Comparison of ENCODE assay signal across 19 cellular contexts in the genomic region with DNA sequence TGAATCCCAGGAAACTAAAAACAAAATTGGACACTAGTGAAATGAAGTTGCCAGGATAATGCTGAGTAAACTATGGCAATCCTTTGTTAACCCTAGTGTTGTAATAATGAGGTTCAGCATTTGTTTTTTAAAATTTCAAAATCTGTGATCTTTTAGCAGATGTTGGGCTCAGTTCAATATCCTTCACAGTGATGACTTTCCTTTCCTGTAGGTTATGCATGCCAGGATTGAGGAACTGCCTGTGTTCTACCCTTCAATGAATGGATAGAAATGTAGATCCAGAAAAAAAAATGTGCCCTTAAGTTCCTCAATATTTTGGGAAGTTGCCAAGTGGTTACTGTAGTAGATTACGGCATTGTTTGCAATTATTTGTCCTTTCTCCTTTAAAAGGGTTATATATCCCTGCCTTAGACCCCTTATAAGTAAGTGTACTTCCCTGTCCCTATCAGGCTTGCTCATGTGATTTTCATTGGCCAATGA. TPM values are rescaled to one million over a fixed set of nuclear protein-coding genes. Genes with fewer than 3 reads are reported as not detected.
DNase-seq lines count a peak whose midpoint lies in the region; ATAC-seq, FAIRE-seq and TF ChIP-seq lines count a peak whose summit lies in the region.
"Had no signal": no experiment of that assay in that cellular context is flagged by ENCODE, and none has a peak within 500 bp of the region (broad histone marks: within the 10 kb centered on the region; RNA-seq: fewer than 3 reads in every experiment).

No MANE protein-coding gene starts in this region.

- H3K27ac ChIP-seq in K562 (ENCODE audit: extremely low read depth, low read depth, low read length) = no peak overlapping the region

- CTCF ChIA-PET in K562 (lab: Yijun Ruan, JAX; ENCODE audit: low intra/inter-chr PET ratio) = no interaction called here

- intact Hi-C loops in Right ventricle myocardium inferior (cut with DNase I) = no loop called here
- intact Hi-C loops in cardiac septum (cut with DNase I) = no loop called here
- intact Hi-C loops in K562 (cut with micrococcal nuclease) = no loop called here

- H3K27me3 ChIP-seq in K562 (ENCODE audit: control insufficient read depth in 2 of 2, insufficient read depth in 2 of 2, low read length in 2 of 2) = no peaks in the 10 kb centered on the region

- H2AFZ ChIP-seq in K562 (ENCODE audit: low read depth, low read length) = no peak overlapping the region
- H2AFZ ChIP-seq: GM23338 had no signal

- 17% methylated on average over 1 of the region's 1 CpG for WGBS in K562 (ENCODE audit: insufficient coverage, low coverage, missing lambda C conversion rate)

- no peak overlapping the region for H3K4me2 ChIP-seq in K562 (ENCODE audit: insufficient read depth, low read length)
- H3K4me2 ChIP-seq: GM23338 had no signal

- H3K79me2 ChIP-seq in K562 (ENCODE audit: control insufficient read depth, insufficient read depth, low read length) = no peaks in the 10 kb centered on the region

- no peaks in the 10 kb centered on the region; a peak in 2 of 5 replicates for H3K4me1 ChIP-seq in K562 (replicated peaks in 1 of 2; ENCODE audit: control insufficient read depth in 2 of 2, insufficient read depth in 2 of 2, low read length in 2 of 2)

- no peaks in the 10 kb centered on the region for H3K36me3 Mint-ChIP-seq in activated naive CD8-positive, alpha-beta T cell treated with anti-CD3 and anti-CD28 coated beads, Interleukin-2, amount 50 U/mL, for 24 hours (ENCODE audit: low read depth)
- H3K36me3 Mint-ChIP-seq: stimulated activated effector memory CD8-positive, alpha-beta T cell treated with anti-CD3 and anti-CD28 coated beads, Interleukin-12 subunit alpha, Interleukin-12 subunit beta, amount 100 ng/mL, for 72 hours had no signal

- FAIRE-seq in K562 (lab: Jason Lieb, UNC) = no peak
- FAIRE-seq: urothelium cell line had no signal

- TF ChIP-seq EP300 in K562 (IDR thresholded peaks at IDR 0.05; ENCODE audit: low read length) = no peak

- in situ Hi-C loops in K562 (cut with MboI) = no loop called here

- no peak for TF ChIP-seq POLR2A in K562 (conservative IDR thresholded peaks at IDR 0.05)

- POLR2A ChIA-PET in K562 (lab: Yijun Ruan, JAX) = interaction anchor here (1.1 kb wide), 1 partner anchor 12 kb away, joined by 6 read pairs; no protein-coding TSS in a partner anchor

- no peaks in the 10 kb centered on the region for H3K27me3 Mint-ChIP-seq in activated naive CD8-positive, alpha-beta T cell treated with anti-CD3 and anti-CD28 coated beads, Interleukin-2, amount 50 U/mL, for 24 hours

- H3K9me3 Mint-ChIP-seq in activated naive CD8-positive, alpha-beta T cell treated with anti-CD3 and anti-CD28 coated beads, Interleukin-2, amount 50 U/mL, for 24 hours = peaks cover 8% of the 10 kb centered on the region

- BruUV-seq in K562 (replicated peaks; lab: Mats Ljungman, UMichigan) = no TSS peak

- H3K9me3 ChIP-seq in K562 (replicated peaks; ENCODE audit: control insufficient read depth, insufficient read depth, low read depth, low read length) = peaks cover 5% of the 10 kb centered on the region

- no peak for TF ChIP-seq RAD21 in K562 (CRISPR knock-in tag; conservative IDR thresholded peaks at IDR 0.05 in 1 of 2, IDR thresholded peaks at IDR 0.05 in 1 of 2)

- no peak overlapping the region for H3K9ac ChIP-seq in K562 (ENCODE audit: insufficient read depth in 1 of 2, low read depth in 2 of 2, low read length in 2 of 2)

- TF ChIP-seq CTCF in K562 (IDR thresholded peaks at IDR 0.05 in 2 of 3, conservative IDR thresholded peaks at IDR 0.05 in 1 of 3; ENCODE audit: insufficient read depth in 2 of 3, low read depth in 1 of 3, low read length in 3 of 3) = no peak

- no peak overlapping the region for H3K27ac Mint-ChIP-seq in activated naive CD8-positive, alpha-beta T cell treated with anti-CD3 and anti-CD28 coated beads, Interleukin-2, amount 50 U/mL, for 24 hours
- H3K27ac Mint-ChIP-seq: activated CD4-positive, alpha-beta T cell treated with anti-CD3 and anti-CD28 coated beads, Interleukin-2, amount 10 ng/mL, durations not matched to agents 7 days and 5 days; GM23338; stimulated activated effector memory CD8-positive, alpha-beta T cell treated with anti-CD3 and anti-CD28 coated beads, Interleukin-12 subunit alpha, Interleukin-12 subunit beta, amount 100 ng/mL, for 72 hours; T-helper 2 cell treated with Interferon-gamma antibody and Interleukin-4, amounts not matched to agents 5 μg/mL and 100 μg/mL, for 36 hours had no signal

- ATAC-seq in Right ventricle myocardium inferior (peak; percentile 62), K562 (no peak), left lobe of liver (peak; percentile 14)
- no peak for ATAC-seq in activated naive CD8-positive, alpha-beta T cell treated with anti-CD3 and anti-CD28 coated beads, Interleukin-2, amount 50 U/mL, for 24 hours
- ATAC-seq: activated T-cell treated with anti-CD3 and anti-CD28 coated beads, Interleukin-2, amount 50 U/mL, for 4 hours; GM23338; stimulated activated effector memory CD8-positive, alpha-beta T cell treated with anti-CD3 and anti-CD28 coated beads, Interleukin-12 subunit alpha, Interleukin-12 subunit beta, amount 100 ng/mL, for 72 hours had no signal

- H3K9me1 ChIP-seq in K562 (ENCODE audit: control insufficient read depth, insufficient read depth, low read length) = no peaks in the 10 kb centered on the region

- no peak overlapping the region for H3K4me3 Mint-ChIP-seq in activated naive CD8-positive, alpha-beta T cell treated with anti-CD3 and anti-CD28 coated beads, Interleukin-2, amount 50 U/mL, for 24 hours
- H3K4me3 Mint-ChIP-seq: activated CD4-positive, alpha-beta T cell treated with anti-CD3 and anti-CD28 coated beads, Interleukin-2, amount 10 ng/mL, durations not matched to agents 7 days and 5 days; activated T-cell treated with anti-CD3 and anti-CD28 coated beads, Interleukin-2, amount 50 U/mL, for 4 hours; GM23338; nephron; stimulated activated effector memory CD8-positive, alpha-beta T cell treated with anti-CD3 and anti-CD28 coated beads, Interleukin-12 subunit alpha, Interleukin-12 subunit beta, amount 100 ng/mL, for 72 hours; T-helper 2 cell treated with Interferon-gamma antibody and Interleukin-4, amounts not matched to agents 5 μg/mL and 100 μg/mL, for 36 hours had no signal

- H3K36me3 ChIP-seq in K562 (ENCODE audit: control insufficient read depth, insufficient read depth, low read length) = no peaks in the 10 kb centered on the region

- H3K4me1 Mint-ChIP-seq in activated naive CD8-positive, alpha-beta T cell treated with anti-CD3 and anti-CD28 coated beads, Interleukin-2, amount 50 U/mL, for 24 hours = no peaks in the 10 kb centered on the region
- H3K4me1 Mint-ChIP-seq: activated CD4-positive, alpha-beta T cell treated with anti-CD3 and anti-CD28 coated beads, Interleukin-2, amount 10 ng/mL, durations not matched to agents 7 days and 5 days; stimulated activated effector memory CD8-positive, alpha-beta T cell treated with anti-CD3 and anti-CD28 coated beads, Interleukin-12 subunit alpha, Interleukin-12 subunit beta, amount 100 ng/mL, for 72 hours had no signal

- DNase-seq in Right ventricle myocardium inferior (ENCODE audit: missing footprints) (no peak), cardiac septum (ENCODE audit: low spot score) (no peak), K562 (ENCODE audit: extremely low read depth in 1 of 4, low spot score in 3 of 4) (peak in 1 of 4 experiments; percentile 35), left lobe of liver (ENCODE audit: low spot score) (no peak), SHP77 (lab: John Stamatoyannopoulos, UW) (no peak), NCI-H524 treated with DMSO at 0.1 percent for 48 hours (lab: John Stamatoyannopoulos, UW) (no peak)
- DNase-seq in stimulated activated CD4-positive, alpha-beta T cell treated with anti-CD3 and anti-CD28 coated beads, Interleukin-4, amount 100 ng/mL, for 4 hours = no peak
- no peak for DNase-seq in activated naive CD8-positive, alpha-beta T cell treated with anti-CD3 and anti-CD28 coated beads, Interleukin-2, amount 50 U/mL, for 24 hours
- DNase-seq: ACHN; activated CD4-positive, alpha-beta T cell treated with anti-CD3 and anti-CD28 coated beads, Interleukin-2, amount 10 ng/mL, durations not matched to agents 7 days and 5 days; activated T-cell treated with anti-CD3 and anti-CD28 coated beads, Interleukin-2, amount 50 U/mL, for 4 hours; amniotic stem cell; Calu3; NCI-H1417 treated with DMSO at 0.1 percent for 48 hours had no signal

- no peak overlapping the region for H3K4me3 ChIP-seq in K562
- H3K4me3 ChIP-seq: GM23338 had no signal

- no peaks in the 10 kb centered on the region for H4K20me1 ChIP-seq in K562 (replicated peaks; ENCODE audit: control insufficient read depth, insufficient read depth, low read length)

TF ChIP-seq in K562, 482 proteins besides CTCF, POLR2A, EP300 and RAD21 (continues in another document):
- TF ChIP-seq ZNF217 (CRISPR knock-in tag; IDR thresholded peaks at IDR 0.05) = no peak
- TF ChIP-seq, protein P1, sequence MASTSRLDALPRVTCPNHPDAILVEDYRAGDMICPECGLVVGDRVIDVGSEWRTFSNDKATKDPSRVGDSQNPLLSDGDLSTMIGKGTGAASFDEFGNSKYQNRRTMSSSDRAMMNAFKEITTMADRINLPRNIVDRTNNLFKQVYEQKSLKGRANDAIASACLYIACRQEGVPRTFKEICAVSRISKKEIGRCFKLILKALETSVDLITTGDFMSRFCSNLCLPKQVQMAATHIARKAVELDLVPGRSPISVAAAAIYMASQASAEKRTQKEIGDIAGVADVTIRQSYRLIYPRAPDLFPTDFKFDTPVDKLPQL (IDR thresholded peaks at IDR 0.05; ENCODE audit: extremely low read depth, insufficient read length) = no peak

RNA-seq across cellular contexts. Expression of a gene that starts 35.5 kb away (rescaled TPM):
- 116 TPM for total RNA-seq in Right ventricle myocardium inferior
- 65.6 TPM for total RNA-seq in cardiac septum
- total RNA-seq in K562 (2011; cell fraction: chromatin; rRNA removed; ENCODE audit: low replicate concordance) = 23.6 and 29.2 TPM in 2 replicates
- total RNA-seq in K562 (2011; cell fraction: nucleolus; rRNA removed) = 17.0 and 26.0 TPM in 2 replicates
- 17.2 and 26.8 TPM in 2 replicates for total RNA-seq in K562 (2011; cell fraction: nucleoplasm; rRNA removed)
- 24.4 and 38.8 TPM in 2 replicates for total RNA-seq in K562 (2014; rRNA removed)
- 18.4 and 22.1 TPM in 2 replicates for total RNA-seq in K562 (2014; rRNA removed; fragmentation: Illumina TruSeq; extraction: Trizol)
- 35.3 and 39.1 TPM in 2 replicates for total RNA-seq in K562 (2015; rRNA removed; fragmentation: Illumina TruSeq; extraction: Trizol)
- 68.4 and 68.6 TPM in 2 replicates for total RNA-seq in K562 (2021)
- polyA plus RNA-seq in K562 (2011; rRNA removed) = 7.7 and 18.0 TPM in 2 replicates
- 12.4 and 22.0 TPM in 2 replicates for polyA plus RNA-seq in K562 (2011; cell fraction: cytosol; rRNA removed)
- polyA plus RNA-seq in K562 (2011; cell fraction: nucleus; rRNA removed) = 73.6 and 97.0 TPM in 2 replicates
- polyA plus RNA-seq in K562 (2012) = 38.3 and 116 TPM in 2 replicates
- polyA plus RNA-seq in K562 (2014; fragmentation: Illumina TruSeq; extraction: Trizol) = 47.0 and 60.0 TPM in 2 replicates
- polyA plus RNA-seq in K562 (2014; fragmentation: Nextera tagmentation; extraction: Ambion mirVana) = 10 to 100 TPM; 11.4 to 18.2 TPM
- polyA plus RNA-seq in K562 (2014; rRNA removed) = 19.0 and 30.4 TPM in 2 replicates
- 10.8 and 16.9 TPM in 2 replicates for polyA minus RNA-seq in K562 (2011; rRNA and poly(A)+ RNA removed)
- 43.5 and 61.6 TPM in 2 replicates for polyA minus RNA-seq in K562 (2011; cell fraction: cytosol; rRNA and poly(A)+ RNA removed)
- 22.5 and 41.3 TPM in 2 replicates for polyA minus RNA-seq in K562 (2011; cell fraction: nucleus; rRNA and poly(A)+ RNA removed)
- total RNA-seq in left lobe of liver = 48.7 TPM

Comparison
In these comparisons a context has a peak if more than half of its experiments do, and no peak if none do; other contexts are left out.
1. ATAC-seq: peak in Right ventricle myocardium inferior (single experiment) and left lobe of liver (single experiment); none in K562 (single experiment) and activated naive CD8-positive, alpha-beta T cell treated with anti-CD3 and anti-CD28 coated beads, Interleukin-2, amount 50 U/mL, for 24 hours (single experiment).